Comparison of ENCODE assay signal across 10 cellular contexts in the genomic region with DNA sequence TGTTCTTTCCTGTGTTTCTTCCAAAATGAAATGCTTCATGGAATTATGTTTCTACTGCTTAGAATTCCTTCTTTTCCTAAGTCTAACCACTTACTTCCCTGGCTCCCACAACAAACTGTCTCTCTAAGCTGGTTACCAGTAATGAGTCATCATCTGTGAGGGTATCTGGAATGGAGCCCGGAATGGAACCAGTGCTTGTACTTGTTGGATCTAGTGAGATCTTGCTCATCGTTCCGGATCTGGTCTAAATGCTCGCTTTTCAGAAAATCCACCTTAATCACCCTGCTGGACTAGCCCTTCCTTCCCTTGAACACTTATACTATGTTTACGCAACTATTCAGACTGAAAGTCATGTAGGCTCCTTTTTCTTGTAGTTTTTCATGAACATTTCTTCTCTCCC.
A peak's percentile ranks its signal among the peaks of the same experiment; 100 is the strongest.
DNase-seq lines count a peak whose midpoint lies in the region; ATAC-seq, FAIRE-seq and TF ChIP-seq lines count a peak whose summit lies in the region.
"Had no signal": no experiment of that assay in that cellular context is flagged by ENCODE, and none has a peak within 500 bp of the region (broad histone marks: within the 10 kb centered on the region; RNA-seq: fewer than 3 reads in every experiment).

No MANE protein-coding gene starts in this region.

- H4K20me1 ChIP-seq in HepG2 (ENCODE audit: insufficient read depth, low read length), result no peaks in the 10 kb centered on the region

- no peak for TF ChIP-seq RAD21 in HepG2 (CRISPR knock-in tag; IDR thresholded peaks at IDR 0.05)

- CTCF ChIA-PET in AG04450 (lab: Charles Lee), result interaction anchor here (1.0 kb wide), 1 partner anchor 373 kb away, joined by 3 read pairs; no protein-coding TSS in a partner anchor
- CTCF ChIA-PET in MCF 10A (lab: Yijun Ruan, JAX), result no interaction called here
- CTCF ChIA-PET in HepG2 (lab: Yijun Ruan, JAX; ENCODE audit: low intra/inter-chr PET ratio, low total read pairs), result no interaction called here

- no peaks in the 10 kb centered on the region for H3K79me2 ChIP-seq in HepG2 (ENCODE audit: insufficient read depth, low read length)

- POLR2A ChIA-PET in AG04450 (lab: Yijun Ruan, JAX), result interaction anchor here (1.2 kb wide), 1 partner anchor 9 kb away, joined by 3 read pairs; no protein-coding TSS in a partner anchor
- POLR2A ChIA-PET in MCF 10A (lab: Yijun Ruan, JAX), result interaction anchor here (0.6 to 2.2 kb wide), 9 partner anchors 10 to 410 kb away, joined by 3 to 6 read pairs (median 4); no protein-coding TSS in a partner anchor
- POLR2A ChIA-PET in HepG2 (lab: Yijun Ruan, JAX), result no interaction called here

- in situ Hi-C loops in HepG2 (cut with HindIII; ENCODE audit: extremely low pct_ligation_motif_present, low pct_unique_long_range_greater_than_20kb), result no loop called here

- DNase-seq in AG04450 (ENCODE audit: low read depth, low spot score) (peak; percentile 93), HTR-8/SVneo (ENCODE audit: insufficient read length, low spot score) (peak; percentile 61), MCF 10A (ENCODE audit: unreplicated experiment) (peak; percentile 99), HepG2 (ENCODE audit: low spot score) (no peak), HUDEP-2 (lab: John Stamatoyannopoulos, UW; ENCODE audit: unreplicated experiment in 76 of 76) (no peak), NCI-H1436 (lab: John Stamatoyannopoulos, UW) (no peak), COR-L47 (lab: John Stamatoyannopoulos, UW) (no peak)
- DNase-seq: activated CD8-positive, alpha-beta T cell treated with anti-CD3 and anti-CD28 coated beads for 36 hours; stimulated activated CD4-positive, alpha-beta T cell treated with anti-CD3 and anti-CD28 coated beads, Interleukin-15, amount 100 ng/mL, for 24 hours had no signal

- TF ChIP-seq EP300 in HepG2 (IDR thresholded peaks at IDR 0.05; ENCODE audit: low read depth in 2 of 2, low read length in 2 of 2) (no peak), HepG2 (CRISPR knock-in tag; IDR thresholded peaks at IDR 0.05; ENCODE audit: borderline replicate concordance) (no peak)

- intact Hi-C loops in MCF 10A (cut with micrococcal nuclease) (loop anchor here (1.0 to 10.0 kb wide), 2 partner anchors 187 to 374 kb away; a partner anchor contains a TSS), HepG2 (cut with micrococcal nuclease; ENCODE audit: unreplicated experiment) (no loop called here)

- no peaks in the 10 kb centered on the region for H3K4me1 ChIP-seq in HepG2 (ENCODE audit: insufficient read depth, low read length)

- H3K27me3 ChIP-seq in AG04450 (ENCODE audit: control insufficient read depth, insufficient read depth, low read length), result no peaks in the 10 kb centered on the region
- no peaks in the 10 kb centered on the region for H3K27me3 ChIP-seq in HepG2 (ENCODE audit: control insufficient read depth in 1 of 2, insufficient read depth in 2 of 2, low read length in 2 of 2)

- TF ChIP-seq CTCF in AG04450 (IDR thresholded peaks at IDR 0.05; ENCODE audit: low read depth, low read length) (no peak), MCF 10A (IDR thresholded peaks at IDR 0.05; ENCODE audit: unreplicated experiment) (no peak), HepG2 (CRISPR knock-in tag; IDR thresholded peaks at IDR 0.05) (no peak)

- no peaks in the 10 kb centered on the region for H3K27me3 Mint-ChIP-seq in MCF 10A (ENCODE audit: insufficient read depth, unreplicated experiment)
- H3K27me3 Mint-ChIP-seq: activated CD8-positive, alpha-beta T cell treated with anti-CD3 and anti-CD28 coated beads for 36 hours had no signal

- no peak for ATAC-seq in HepG2
- ATAC-seq in GM21717 (IDR thresholded peaks at IDR 0.05; ENCODE audit: unreplicated experiment), result no peak
- ATAC-seq: activated CD8-positive, alpha-beta T cell treated with anti-CD3 and anti-CD28 coated beads for 36 hours had no signal

- H3K27ac Mint-ChIP-seq in MCF 10A (ENCODE audit: low read depth, unreplicated experiment), result peak overlapping the region; percentile 4
- H3K27ac Mint-ChIP-seq: activated CD8-positive, alpha-beta T cell treated with anti-CD3 and anti-CD28 coated beads for 36 hours had no signal

- H3K9ac ChIP-seq in HepG2 (ENCODE audit: insufficient read depth, low read depth, low read length), result no peak overlapping the region

- H3K36me3 Mint-ChIP-seq in MCF 10A (ENCODE audit: insufficient read depth, unreplicated experiment), result peaks cover 10% of the 10 kb centered on the region

- H3K4me2 ChIP-seq in HepG2 (ENCODE audit: low read depth, low read length), result no peak overlapping the region

- H3K9me3 ChIP-seq in AG04450 (ENCODE audit: control insufficient read depth, insufficient read depth, low read length) (no peaks in the 10 kb centered on the region), HepG2 (ENCODE audit: low read length) (no peaks in the 10 kb centered on the region)

- no peak for TF ChIP-seq POLR2A in HepG2 (IDR thresholded peaks at IDR 0.05; ENCODE audit: insufficient read depth in 1 of 2, low read depth in 2 of 2, low read length in 2 of 2)

- H3K27ac ChIP-seq in AG04450 (ENCODE audit: low read depth, low read length) (no peak overlapping the region), HepG2 (ENCODE audit: extremely low read length, insufficient read depth, low read length) (no peak overlapping the region)

- FAIRE-seq in HTR-8/SVneo (lab: Jason Lieb, UNC) (no peak), HepG2 (lab: Jason Lieb, UNC) (no peak)

- H3K4me3 ChIP-seq in AG04450 (ENCODE audit: low read depth, low read length) (no peak overlapping the region), HepG2 (replicated peaks in 1 of 3; ENCODE audit: insufficient read depth in 1 of 3, low read depth in 2 of 3, low read length in 3 of 3) (no peak overlapping the region; a peak in 1 of 6 replicates)

- H2AFZ ChIP-seq in HepG2 (ENCODE audit: low read length), result no peak overlapping the region

- H3K36me3 ChIP-seq in HepG2 (replicated peaks in 1 of 2; ENCODE audit: control insufficient read depth in 1 of 2, insufficient read depth in 2 of 2, low read length in 2 of 2), result no peaks in the 10 kb centered on the region

- 93% methylated on average over 5 of the region's 5 CpGs for WGBS in HepG2 (ENCODE audit: low lambda C conversion rate)

- BruUV-seq in MCF 10A (replicated peaks; lab: Mats Ljungman, UMichigan) (no TSS peak), HepG2 (replicated peaks; lab: Mats Ljungman, UMichigan) (no TSS peak)

- peaks cover 18% of the 10 kb centered on the region for H3K4me1 Mint-ChIP-seq in MCF 10A (ENCODE audit: insufficient read depth, unreplicated experiment)

- H3K9me3 Mint-ChIP-seq in MCF 10A (ENCODE audit: unreplicated experiment), result no peaks in the 10 kb centered on the region
- H3K9me3 Mint-ChIP-seq: activated CD8-positive, alpha-beta T cell treated with anti-CD3 and anti-CD28 coated beads for 36 hours had no signal

- peak overlapping the region; percentile 38 for H3K4me3 Mint-ChIP-seq in MCF 10A (ENCODE audit: unreplicated experiment)
- H3K4me3 Mint-ChIP-seq: activated CD8-positive, alpha-beta T cell treated with anti-CD3 and anti-CD28 coated beads for 36 hours had no signal

TF ChIP-seq in HepG2, 621 proteins besides CTCF, POLR2A, EP300 and RAD21:
- TF ChIP-seq, protein P1, sequence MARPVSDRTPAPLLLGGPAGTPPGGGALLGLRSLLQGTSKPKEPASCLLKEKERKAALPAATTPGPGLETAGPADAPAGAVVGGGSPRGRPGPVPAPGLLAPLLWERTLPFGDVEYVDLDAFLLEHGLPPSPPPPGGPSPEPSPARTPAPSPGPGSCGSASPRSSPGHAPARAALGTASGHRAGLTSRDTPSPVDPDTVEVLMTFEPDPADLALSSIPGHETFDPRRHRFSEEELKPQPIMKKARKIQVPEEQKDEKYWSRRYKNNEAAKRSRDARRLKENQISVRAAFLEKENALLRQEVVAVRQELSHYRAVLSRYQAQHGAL (CRISPR knock-in tag; IDR thresholded peaks at IDR 0.05; ENCODE audit: not compliant biosample characterization), result no peak
- TF ChIP-seq FOSL2 (CRISPR knock-in tag; IDR thresholded peaks at IDR 0.05) (0 out of 2 replicates have a peak, but pooled peaks have one; percentile 22), HIVEP1 (CRISPR knock-in tag; IDR thresholded peaks at IDR 0.05) (no peak)

Comparison
In these comparisons a context has a peak if more than half of its experiments do, and no peak if none do; other contexts are left out.
1. DNase-seq: peak in AG04450 (single experiment), HTR-8/SVneo (single experiment) and MCF 10A (single experiment); none in HepG2 (single experiment), HUDEP-2 (0 of 76), NCI-H1436 (single experiment) and COR-L47 (single experiment).